8 cellular contexts compared by ENCODE assay signal in genomic region chr16:2721634-2722173, GRCh38. TPM values are rescaled to one million over a fixed set of nuclear protein-coding genes. Genes with fewer than 3 reads are reported as not detected.
DNase-seq lines count a peak whose midpoint lies in the region; ATAC-seq and TF ChIP-seq lines count a peak whose summit lies in the region.
"Not testable (repeated sequence)": the region's sequence is repeated elsewhere in the genome, so short reads cannot be mapped to it uniquely, and the experiment has no call there.

No MANE protein-coding gene starts in this region.

- not testable (repeated sequence) for TF ChIP-seq POLR2A in body of pancreas (IDR thresholded peaks at IDR 0.05)

- H3K9me3 ChIP-seq in body of pancreas, result not testable (repeated sequence)

- intact Hi-C loops in body of pancreas (cut with DNase I), result not testable (repeated sequence)

- not testable (repeated sequence) for H3K4me1 Mint-ChIP-seq in mesothelial cell of epicardium

- peak overlapping the region; percentile 28; the same call in 1 of the 2 replicates for H3K27ac ChIP-seq in ACC112 (ENCODE audit: low read depth, low read length)
- H3K27ac ChIP-seq in body of pancreas, result peak overlapping the region in 3 of 4 donors; percentile 64 to 83 (median 69)

- peak; percentile 6 for ATAC-seq in GM19397 (IDR thresholded peaks at IDR 0.05; ENCODE audit: unreplicated experiment)
- ATAC-seq in body of pancreas, result not testable (repeated sequence)

- 32 to 45% methylated on average over 13 to 14 of the region's 14 CpGs for WGBS in body of pancreas, 2 donors

- H2AFZ ChIP-seq in ACC112 (ENCODE audit: low read length, unreplicated experiment), result peak overlapping the region; percentile 95

- peak overlapping the region; percentile 56 for H3K4me3 Mint-ChIP-seq in mesothelial cell of epicardium

- H3K27me3 ChIP-seq in ACC112 (ENCODE audit: insufficient read depth, low read length); body of pancreas: not testable (repeated sequence)

- not testable (repeated sequence) for H3K36me3 Mint-ChIP-seq in mesothelial cell of epicardium

- H3K27me3 Mint-ChIP-seq in mesothelial cell of epicardium (ENCODE audit: low read depth), result not testable (repeated sequence)

- not testable (repeated sequence) for H3K79me2 ChIP-seq in ACC112 (ENCODE audit: control insufficient read depth, insufficient read depth, low read length, unreplicated experiment)

- not testable (repeated sequence) for H3K27ac Mint-ChIP-seq in mesothelial cell of epicardium

- peak overlapping the region; percentile 76 for H3K4me3 ChIP-seq in ACC112 (ENCODE audit: low read depth, low read length)
- peak overlapping the region; percentile 59 for H3K4me3 ChIP-seq in Jurkat, Clone E6-1 (ENCODE audit: low read length)
- H3K4me3 ChIP-seq in WI38 (ENCODE audit: low read depth, low read length), result peak overlapping the region; percentile 51
- H3K4me3 ChIP-seq in body of pancreas, result peak overlapping the region in 1 of 2 donors; percentile 74
- peak overlapping the region; percentile 67 for H3K4me3 ChIP-seq in fibroblast of the aortic adventitia (ENCODE audit: low read depth, low read length)
- H3K4me3 ChIP-seq in skeletal muscle cell (ENCODE audit: low read depth, low read length), result peak overlapping the region; percentile 67

- TF ChIP-seq CTCF in WI38 (IDR thresholded peaks at IDR 0.05; ENCODE audit: low read depth, low read length); body of pancreas (IDR thresholded peaks at IDR 0.05); fibroblast of the aortic adventitia (IDR thresholded peaks at IDR 0.05; ENCODE audit: insufficient read depth, low read length); mesothelial cell of epicardium (IDR thresholded peaks at IDR 0.05; ENCODE audit: unreplicated experiment): not testable (repeated sequence)

- not testable (repeated sequence) for H3K4me1 ChIP-seq in ACC112 (ENCODE audit: control insufficient read depth, insufficient read depth, low read length, unreplicated experiment)
- peaks cover 22% of the 10 kb centered on the region for H3K4me1 ChIP-seq in body of pancreas

- H3K36me3 ChIP-seq in ACC112 (ENCODE audit: insufficient read depth, low read length); body of pancreas (replicated peaks in 1 of 2; ENCODE audit: insufficient read depth in 1 of 2, low read depth in 2 of 2): not testable (repeated sequence)

- DNase-seq in Jurkat, Clone E6-1 (ENCODE audit: low read depth, low spot score); body of pancreas; fibroblast of the aortic adventitia (ENCODE audit: low read depth); mesothelial cell of epicardium (ENCODE audit: low spot score in 2 of 2, unreplicated experiment in 2 of 2); skeletal muscle cell (ENCODE audit: low read depth): not testable (repeated sequence)

- H3K9me3 Mint-ChIP-seq in mesothelial cell of epicardium, result not testable (repeated sequence)

RNA-seq across cellular contexts. Expression of gene PRSS27, which starts 1.7 kb away (rescaled TPM):
- 0.91 TPM for polyA plus RNA-seq in Jurkat, Clone E6-1 (2012; ENCODE audit: insufficient read depth, insufficient read length)
- total RNA-seq in body of pancreas, result 1 to 10 TPM in 1 of 2 donors, not detected in 1; 2.1 TPM
- 0.65 and 1.3 TPM in 2 replicates for total RNA-seq in fibroblast of the aortic adventitia (ENCODE audit: low replicate concordance)
- 7.5 to 7.7 TPM (median 7.6 TPM) in 3 replicates for total RNA-seq in mesothelial cell of epicardium

RNA-seq across cellular contexts. Expression of gene SRRM2, which starts 30.7 kb away (rescaled TPM):
- polyA plus RNA-seq in Jurkat, Clone E6-1 (2012; ENCODE audit: insufficient read depth, insufficient read length), result 481 TPM
- total RNA-seq in body of pancreas, result 1,000 to 10,000 TPM in 1 of 2 donors, 100 to 1,000 TPM in 1; 231 to 1,198 TPM
- 77.1 and 96.3 TPM in 2 replicates for total RNA-seq in fibroblast of the aortic adventitia (ENCODE audit: low replicate concordance)
- total RNA-seq in mesothelial cell of epicardium, result 832 to 854 TPM (median 837 TPM) in 3 replicates

RNA-seq across cellular contexts. Expression of gene KCTD5, which starts 39.4 kb away (rescaled TPM):
- 39.3 TPM for polyA plus RNA-seq in Jurkat, Clone E6-1 (2012; ENCODE audit: insufficient read depth, insufficient read length)
- total RNA-seq in body of pancreas (1 to 10 TPM; 6.2 to 7.3 TPM), fibroblast of the aortic adventitia (ENCODE audit: low replicate concordance) (14.1 and 16.4 TPM in 2 replicates), mesothelial cell of epicardium (21.0 to 24.1 TPM (median 23.5 TPM) in 3 replicates)

RNA-seq across cellular contexts. Expression of gene ELOB, which starts 55.4 kb away (rescaled TPM):
- polyA plus RNA-seq in Jurkat, Clone E6-1 (2012; ENCODE audit: insufficient read depth, insufficient read length), result 675 TPM
- total RNA-seq in body of pancreas, result 100 to 1,000 TPM in 1 of 2 donors, 10 to 100 TPM in 1; 77.5 to 186 TPM
- total RNA-seq in fibroblast of the aortic adventitia (ENCODE audit: low replicate concordance), result 37.6 and 316 TPM in 2 replicates
- 192 to 200 TPM (median 195 TPM) in 3 replicates for total RNA-seq in mesothelial cell of epicardium
